In the genomic region with DNA sequence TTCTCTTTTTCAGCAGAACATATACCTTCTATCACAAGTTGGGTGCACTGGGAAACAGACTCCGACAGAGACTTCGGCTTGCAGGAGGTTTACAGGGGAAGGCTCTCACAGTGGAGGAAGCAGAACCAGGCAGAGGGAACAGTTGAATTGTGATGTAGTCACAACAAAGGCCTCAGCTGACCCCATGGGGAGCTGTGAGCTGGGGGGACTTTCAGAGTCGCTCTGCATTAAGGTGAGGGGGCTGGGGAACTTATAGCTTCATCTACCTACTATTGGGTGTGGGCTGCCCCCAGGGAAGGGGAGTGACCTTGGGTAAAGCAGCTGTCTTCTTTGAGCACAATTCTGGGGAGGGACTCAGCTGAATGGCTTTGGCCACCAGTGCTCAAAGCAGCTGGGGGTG, we compare ENCODE assay signal across 29 cellular contexts.
DNase-seq lines count a peak whose midpoint lies in the region; ATAC-seq and TF ChIP-seq lines count a peak whose summit lies in the region.
"Had no signal": no experiment of that assay in that cellular context is flagged by ENCODE, and none has a peak within 500 bp of the region (broad histone marks: within the 10 kb centered on the region; RNA-seq: fewer than 3 reads in every experiment).

No MANE protein-coding gene starts in this region.

- H4K5ac ChIP-seq in H9 (ENCODE audit: insufficient read length, low read depth, low read length) = no peak overlapping the region

- no peak overlapping the region for H3T11ph ChIP-seq in H9 (ENCODE audit: low read length)

- no peak overlapping the region for H3K9ac ChIP-seq in H9 (ENCODE audit: extremely low read depth, insufficient read length, low read length)
- peak overlapping the region; percentile 35; the same call in 1 of the 2 replicates for H3K9ac ChIP-seq in OCI-LY3 (ENCODE audit: low read length)
- H3K9ac ChIP-seq in endodermal cell (ENCODE audit: extremely low read depth, low read length, poor library complexity, severe bottlenecking) = no peak overlapping the region
- H3K9ac ChIP-seq: BLaER1 treated with 17β-estradiol and CSF1 and Interleukin-3, amounts not matched to agents 10 nM and 100 nM had no signal

- H3K27ac ChIP-seq in H9 (ENCODE audit: insufficient read length, low read depth, low read length) (no peak overlapping the region), OCI-LY3 (ENCODE audit: low read length) (no peak overlapping the region), endodermal cell (ENCODE audit: low read depth, low read length) (no peak overlapping the region)
- H3K27ac ChIP-seq: A549; BLaER1 treated with 17β-estradiol and CSF1 and Interleukin-3, amounts not matched to agents 10 nM and 100 nM; RWPE1 had no signal

- peaks cover 14 to 17% of the 10 kb centered on the region in 2 experiments for H3K9me3 Mint-ChIP-seq in H9
- peaks cover 17% of the 10 kb centered on the region for H3K9me3 Mint-ChIP-seq in endodermal cell
- peaks cover 23% of the 10 kb centered on the region for H3K9me3 Mint-ChIP-seq in nephron
- peaks cover 5% of the 10 kb centered on the region for H3K9me3 Mint-ChIP-seq in T-helper 2 cell treated with Interferon-gamma antibody and Interleukin-4, amounts not matched to agents 5 μg/mL and 100 μg/mL, for 36 hours

- no peaks in the 10 kb centered on the region for H3K79me2 ChIP-seq in H9 (ENCODE audit: insufficient read depth, low read length)
- H3K79me2 ChIP-seq in OCI-LY3 (ENCODE audit: low read length) = no peaks in the 10 kb centered on the region

- H3K18ac ChIP-seq in H9 (ENCODE audit: insufficient read length, low read depth, low read length) = no peak overlapping the region

- TF ChIP-seq CTCF in H9 (conservative IDR thresholded peaks at IDR 0.05) (no peak), OCI-LY3 (IDR thresholded peaks at IDR 0.05; ENCODE audit: low read depth, low read length) (no peak), endodermal cell (conservative IDR thresholded peaks at IDR 0.05) (no peak), nephron (IDR thresholded peaks at IDR 0.05; ENCODE audit: unreplicated experiment in 3 of 3) (no peak)

- H3K9me3 ChIP-seq in H9 (ENCODE audit: control insufficient read depth, low read depth, low read length) (no peaks in the 10 kb centered on the region), OCI-LY3 (ENCODE audit: insufficient read depth, low read length) (no peaks in the 10 kb centered on the region), endodermal cell (ENCODE audit: control insufficient read depth, low read length) (peaks cover 13% of the 10 kb centered on the region)
- H3K9me3 ChIP-seq: A549, MG63 had no signal

- H3K56ac ChIP-seq in H9 (ENCODE audit: insufficient read length, low read depth, low read length) = no peak overlapping the region

- no peak overlapping the region for H2BK12ac ChIP-seq in H9 (ENCODE audit: insufficient read length, low read depth, low read length)

- no peaks in the 10 kb centered on the region for H3K79me1 ChIP-seq in H9 (ENCODE audit: insufficient read depth, low read depth, low read length, poor library complexity, severe bottlenecking)

- H2AFZ ChIP-seq in H9 (ENCODE audit: low read length) (no peak overlapping the region), OCI-LY3 (ENCODE audit: low read depth, low read length) (no peak overlapping the region)

- DNase-seq in H9 (peak; percentile 57), endodermal cell (peak; percentile 71), D341Med (ENCODE audit: low spot score) (no peak), NCI-H2081 (lab: John Stamatoyannopoulos, UW) (no peak)
- DNase-seq in T-helper 2 cell treated with Interferon-gamma antibody and Interleukin-4, amounts not matched to agents 5 μg/mL and 100 μg/mL, for 36 hours (ENCODE audit: low spot score) = no peak
- DNase-seq: AML-193; CD4-positive, alpha-beta T cell; COR-L47; GDM1; IMR-90; KG1; MG63; NCI-H1105 treated with DMSO at 0.1 percent for 48 hours; NCI-H146; NCI-H1930; NCI-H446; NCI-H524 treated with DMSO at 0.1 percent for 48 hours; NCI-H774; SHP77; T-cell had no signal

- H3K36me3 ChIP-seq in OCI-LY3 (replicated peaks; ENCODE audit: low read depth, low read length) (no peaks in the 10 kb centered on the region), endodermal cell (ENCODE audit: control insufficient read depth, insufficient read depth, low read length) (no peaks in the 10 kb centered on the region)
- H3K36me3 ChIP-seq: BLaER1 treated with 17β-estradiol and CSF1 and Interleukin-3, amounts not matched to agents 10 nM and 100 nM; MG63 had no signal

- H3K4me2 ChIP-seq in H9 (ENCODE audit: insufficient read depth, insufficient read length, low read length) (peak overlapping the region; percentile 11), OCI-LY3 (ENCODE audit: low read length) (peak overlapping the region; percentile 66)
- H3K4me2 ChIP-seq: A549; BLaER1 treated with 17β-estradiol and CSF1 and Interleukin-3, amounts not matched to agents 10 nM and 100 nM had no signal

- H3K4me1 ChIP-seq in H9 (ENCODE audit: insufficient read depth, low read length) (peaks cover 12% of the 10 kb centered on the region; the same call in 1 of the 2 replicates), OCI-LY3 (ENCODE audit: low read length) (peaks cover 26% of the 10 kb centered on the region), endodermal cell (ENCODE audit: control insufficient read depth, insufficient read depth, low read length) (no peaks in the 10 kb centered on the region)

- H2BK20ac ChIP-seq in H9 (ENCODE audit: low read depth, low read length, poor library complexity, severe bottlenecking) = no peak overlapping the region

- no peak overlapping the region for H4K91ac ChIP-seq in H9 (ENCODE audit: insufficient read length, low read depth, low read length)

- H3K4me1 Mint-ChIP-seq in H9 = peaks cover 43 to 53% of the 10 kb centered on the region in 2 experiments
- H3K4me1 Mint-ChIP-seq in endodermal cell = peaks cover 28% of the 10 kb centered on the region
- H3K4me1 Mint-ChIP-seq in nephron = peaks cover 55% of the 10 kb centered on the region
- H3K4me1 Mint-ChIP-seq in T-helper 2 cell treated with Interferon-gamma antibody and Interleukin-4, amounts not matched to agents 5 μg/mL and 100 μg/mL, for 36 hours (ENCODE audit: low read depth) = no peaks in the 10 kb centered on the region
- H3K4me1 Mint-ChIP-seq: T-cell had no signal

- H4K8ac ChIP-seq in H9 (replicated peaks; ENCODE audit: insufficient read length, low read depth, low read length) = no peak overlapping the region

- H4K20me1 ChIP-seq in H9 (ENCODE audit: control insufficient read depth, insufficient read depth, insufficient read length) (no peaks in the 10 kb centered on the region), OCI-LY3 (ENCODE audit: insufficient read depth, low read length) (no peaks in the 10 kb centered on the region)

- H3K23me2 ChIP-seq in H9 (ENCODE audit: insufficient read length, low read depth, low read length, poor library complexity, severe bottlenecking) = no peaks in the 10 kb centered on the region

- H3K4me3 Mint-ChIP-seq in H9 (peak overlapping the region; percentile 2 to 47), endodermal cell (no peak overlapping the region), nephron (peak overlapping the region in 1 of 3 experiments; percentile 2)
- H3K4me3 Mint-ChIP-seq in T-helper 2 cell treated with Interferon-gamma antibody and Interleukin-4, amounts not matched to agents 5 μg/mL and 100 μg/mL, for 36 hours = no peak overlapping the region
- H3K4me3 Mint-ChIP-seq: CD4-positive, alpha-beta T cell; T-cell had no signal

- no CpG with 5 or more reads among the region's 3 CpGs for WGBS in H9 (ENCODE audit: extremely low coverage, insufficient read length, low lambda C conversion rate)
- 38% methylated on average over 3 of the region's 3 CpGs; no CpG with 5 or more reads in 1 of the 2 experiments for WGBS in endodermal cell (ENCODE audit: insufficient coverage in 1 of 2, insufficient read length in 1 of 2), 2 experiments

- H3K27me3 Mint-ChIP-seq in H9 (ENCODE audit: low read depth) (peaks cover 20% of the 10 kb centered on the region), endodermal cell (ENCODE audit: insufficient read depth) (peaks cover 47% of the 10 kb centered on the region), nephron (ENCODE audit: low read depth) (peaks cover 30% of the 10 kb centered on the region)
- peaks cover 46% of the 10 kb centered on the region for H3K27me3 Mint-ChIP-seq in T-helper 2 cell treated with Interferon-gamma antibody and Interleukin-4, amounts not matched to agents 5 μg/mL and 100 μg/mL, for 36 hours (ENCODE audit: low read depth)

- H2BK120ac ChIP-seq in H9 (ENCODE audit: low read depth, low read length, poor library complexity, severe bottlenecking) = no peak overlapping the region

- no peak overlapping the region for H3K4ac ChIP-seq in H9 (ENCODE audit: low read depth, low read length)

- no peak for ATAC-seq in HG03025 (IDR thresholded peaks at IDR 0.05; ENCODE audit: low FRiP score, unreplicated experiment)
- ATAC-seq: A549, GM12878, HCT116, Panc1, T-cell had no signal

- no peak overlapping the region for H3K14ac ChIP-seq in H9 (ENCODE audit: insufficient read depth, low read length)

- H3K4me3 ChIP-seq in OCI-LY3 (ENCODE audit: low read length) = peak overlapping the region; percentile 39; the same call in 1 of the 2 replicates
- H3K4me3 ChIP-seq in endodermal cell (ENCODE audit: low read length) = no peak overlapping the region
- H3K4me3 ChIP-seq: A549; BLaER1 treated with 17β-estradiol and CSF1 and Interleukin-3, amounts not matched to agents 10 nM and 100 nM; GM12878; MG63 had no signal

- H3K27me3 ChIP-seq in H9 (ENCODE audit: insufficient read depth, low read length) = no peaks in the 10 kb centered on the region; the same call in 1 of the 2 replicates
- H3K27me3 ChIP-seq in OCI-LY3 (ENCODE audit: low read depth, low read length) = no peaks in the 10 kb centered on the region
- H3K27me3 ChIP-seq in endodermal cell (ENCODE audit: control insufficient read depth, insufficient read depth, low read length, poor library complexity, severe bottlenecking) = peaks cover 60% of the 10 kb centered on the region
- H3K27me3 ChIP-seq: BLaER1 treated with 17β-estradiol and CSF1 and Interleukin-3, amounts not matched to agents 10 nM and 100 nM; MG63 had no signal

- peaks cover 10 to 15% (median 11%) of the 10 kb centered on the region in 3 experiments for H3K36me3 Mint-ChIP-seq in H9 (ENCODE audit: insufficient read depth in 1 of 3, low read depth in 3 of 3)
- no peaks in the 10 kb centered on the region for H3K36me3 Mint-ChIP-seq in endodermal cell (ENCODE audit: low read depth)
- peaks cover 7% of the 10 kb centered on the region for H3K36me3 Mint-ChIP-seq in nephron (ENCODE audit: low read depth)
- H3K36me3 Mint-ChIP-seq in T-helper 2 cell treated with Interferon-gamma antibody and Interleukin-4, amounts not matched to agents 5 μg/mL and 100 μg/mL, for 36 hours (ENCODE audit: low read depth) = no peaks in the 10 kb centered on the region
- H3K36me3 Mint-ChIP-seq: T-cell had no signal

- peak overlapping the region in 2 of 3 experiments; percentile 0 to 41; a peak in 2 of 7 replicates for H3K27ac Mint-ChIP-seq in H9
- H3K27ac Mint-ChIP-seq in endodermal cell = no peak overlapping the region
- peak overlapping the region in 2 of 3 experiments; percentile 10 to 36 for H3K27ac Mint-ChIP-seq in nephron
- H3K27ac Mint-ChIP-seq in T-helper 2 cell treated with Interferon-gamma antibody and Interleukin-4, amounts not matched to agents 5 μg/mL and 100 μg/mL, for 36 hours = no peak overlapping the region
- H3K27ac Mint-ChIP-seq: CD4-positive, alpha-beta T cell; T-cell had no signal

- no peak overlapping the region for H2BK5ac ChIP-seq in H9 (ENCODE audit: insufficient read length, low read length)

- H2BK15ac ChIP-seq in H9 (ENCODE audit: low read depth, low read length) = no peak overlapping the region

- H3K23ac ChIP-seq in H9 (ENCODE audit: insufficient read length, low read depth, low read length) = no peak overlapping the region

- no peak overlapping the region for H2AK5ac ChIP-seq in H9 (ENCODE audit: insufficient read length, low read length)

Comparison
In these comparisons a context has a peak if more than half of its experiments do, and no peak if none do; other contexts are left out.
1. DNase-seq: peak in H9 (single experiment) and endodermal cell (single experiment); none in D341Med (single experiment), T-helper 2 cell treated with Interferon-gamma antibody and Interleukin-4, amounts not matched to agents 5 μg/mL and 100 μg/mL, for 36 hours (single experiment) and NCI-H2081 (0 of 2).
2. H3K27ac Mint-ChIP-seq: peak in H9 (2 of 3) and nephron (2 of 3); none in endodermal cell (single experiment) and T-helper 2 cell treated with Interferon-gamma antibody and Interleukin-4, amounts not matched to agents 5 μg/mL and 100 μg/mL, for 36 hours (single experiment).
3. H3K4me3 Mint-ChIP-seq: peak in H9 (2 of 2); none in endodermal cell (single experiment) and T-helper 2 cell treated with Interferon-gamma antibody and Interleukin-4, amounts not matched to agents 5 μg/mL and 100 μg/mL, for 36 hours (single experiment).